Comparison of ENCODE assay signal across 18 cellular contexts in the genomic region with DNA sequence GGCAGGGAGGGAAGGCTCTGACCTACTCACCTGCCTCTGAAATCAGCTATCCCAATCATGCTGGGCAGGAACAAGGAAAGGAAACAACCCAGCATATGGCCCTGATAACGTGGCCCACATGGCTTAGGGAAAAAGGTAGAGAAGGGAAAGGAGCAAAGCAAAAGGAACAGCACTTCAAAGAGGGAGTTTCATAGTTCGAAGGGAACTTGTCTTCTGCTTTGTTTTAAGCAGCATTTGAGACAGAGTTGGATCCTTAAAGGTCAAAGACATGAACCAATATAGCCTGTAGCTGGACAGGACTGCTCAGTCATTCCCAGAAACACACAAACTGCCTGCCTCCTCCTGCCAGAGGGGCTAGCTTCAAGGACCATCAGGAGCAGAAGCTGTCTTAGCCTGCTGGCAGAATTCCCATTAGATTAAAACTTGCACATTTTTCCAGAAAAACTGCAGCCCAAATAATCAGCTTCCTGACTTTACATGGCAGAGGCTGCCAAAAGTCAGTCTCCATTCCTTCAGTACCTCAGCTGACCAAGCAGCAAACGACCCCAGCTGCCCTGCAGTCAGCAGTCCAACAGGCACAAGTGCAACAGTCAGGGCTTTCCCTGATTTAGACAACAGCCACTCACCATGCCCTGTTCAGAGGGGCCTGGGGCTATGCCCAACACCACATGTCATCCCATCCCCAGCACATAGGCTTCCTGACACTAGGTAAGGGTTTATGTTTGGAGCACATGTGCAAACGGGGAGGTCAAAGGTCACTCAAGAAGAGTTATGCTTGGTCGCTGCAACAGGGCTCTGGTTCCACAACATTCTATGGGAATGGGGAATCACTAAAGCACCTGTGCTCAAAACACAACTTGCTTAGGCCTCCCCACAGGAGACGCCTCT. TPM values are rescaled to one million over a fixed set of nuclear protein-coding genes. Genes with fewer than 3 reads are reported as not detected.
DNase-seq lines count a peak whose midpoint lies in the region; ATAC-seq and TF ChIP-seq lines count a peak whose summit lies in the region.
"Had no signal": no experiment of that assay in that cellular context is flagged by ENCODE, and none has a peak within 500 bp of the region (broad histone marks: within the 10 kb centered on the region; RNA-seq: fewer than 3 reads in every experiment).

No MANE protein-coding gene starts in this region.

- H3K27me3 Mint-ChIP-seq in chondrocyte (ENCODE audit: low read depth) = no peaks in the 10 kb centered on the region
- no peaks in the 10 kb centered on the region for H3K27me3 Mint-ChIP-seq in progenitor cell of endocrine pancreas

- no peaks in the 10 kb centered on the region for H3K27me3 ChIP-seq in heart right ventricle
- H3K27me3 ChIP-seq: suprapubic skin had no signal

- intact Hi-C loops in heart right ventricle (cut with DNase I) = loop anchor here in 1 of 10 donors (5.0 kb wide), 1 partner anchor 37 kb away; no protein-coding TSS in a partner anchor

- H3K4me3 ChIP-seq in heart right ventricle = no peak overlapping the region
- H3K4me3 ChIP-seq: suprapubic skin had no signal

- H3K4me3 Mint-ChIP-seq in chondrocyte (ENCODE audit: unreplicated experiment) (no peak overlapping the region), progenitor cell of endocrine pancreas (ENCODE audit: low read depth) (no peak overlapping the region)
- H3K4me3 Mint-ChIP-seq: nephron had no signal

- peaks cover 6% of the 10 kb centered on the region for H3K36me3 Mint-ChIP-seq in chondrocyte (ENCODE audit: low read depth)
- peaks cover 16% of the 10 kb centered on the region for H3K36me3 Mint-ChIP-seq in progenitor cell of endocrine pancreas (ENCODE audit: insufficient read depth)

- no peak for TF ChIP-seq CTCF in chondrocyte (IDR thresholded peaks at IDR 0.05)
- no peak for TF ChIP-seq CTCF in heart right ventricle (IDR thresholded peaks at IDR 0.05)
- no peak for TF ChIP-seq CTCF in progenitor cell of endocrine pancreas (IDR thresholded peaks at IDR 0.05; ENCODE audit: unreplicated experiment)

- 48 to 55% methylated on average over 6 of the region's 6 CpGs for WGBS in heart right ventricle, 2 donors

- no peaks in the 10 kb centered on the region for H3K9me3 Mint-ChIP-seq in chondrocyte (ENCODE audit: low read depth)
- H3K9me3 Mint-ChIP-seq in progenitor cell of endocrine pancreas (ENCODE audit: low read depth) = no peaks in the 10 kb centered on the region
- H3K9me3 Mint-ChIP-seq: nephron had no signal

- peaks cover 0 to 33% (median 13%) of the 10 kb centered on the region in 9 donors for H3K36me3 ChIP-seq in heart right ventricle

- no peaks in the 10 kb centered on the region for H3K9me3 ChIP-seq in heart right ventricle
- H3K9me3 ChIP-seq: suprapubic skin had no signal

- H3K4me1 Mint-ChIP-seq in chondrocyte (ENCODE audit: low read depth) (peaks cover 27% of the 10 kb centered on the region), progenitor cell of endocrine pancreas (ENCODE audit: low read depth) (peaks cover 1% of the 10 kb centered on the region)

- DNase-seq in EH (ENCODE audit: low read depth) (peak; percentile 23), chondrocyte (ENCODE audit: low spot score) (no peak), heart right ventricle (peak in 1 of 2 donors; percentile 14), progenitor cell of endocrine pancreas (ENCODE audit: low spot score, unreplicated experiment) (no peak), NCI-H146 (lab: John Stamatoyannopoulos, UW) (no peak), T1000 (lab: John Stamatoyannopoulos, UW) (no peak), mucosa of gallbladder (ENCODE audit: low spot score) (no peak)
- DNase-seq: activated CD4-positive, alpha-beta T cell treated with anti-CD3 and anti-CD28 coated beads for 4 hours; activated T-cell treated with anti-CD3 and anti-CD28 coated beads, Interleukin-2, amount 50 U/mL, for 48 hours; Calu3; H7; kidney glomerular epithelial cell; NCI-H1930; NCI-H524 treated with DMSO at 0.1 percent for 48 hours; T-helper 2 cell had no signal

- ATAC-seq in heart right ventricle (peak; percentile 43 to 62 (median 54)), HG03460 (IDR thresholded peaks at IDR 0.05; ENCODE audit: unreplicated experiment) (no peak)

- H3K27ac Mint-ChIP-seq in chondrocyte (ENCODE audit: unreplicated experiment) = peak overlapping the region; percentile 63
- H3K27ac Mint-ChIP-seq in progenitor cell of endocrine pancreas = peak overlapping the region; percentile 73

- peak overlapping the region in 6 of 10 donors; percentile 6 to 73 (median 36) for H3K27ac ChIP-seq in heart right ventricle
- H3K27ac ChIP-seq: suprapubic skin had no signal

- peaks cover 11 to 29% (median 21%) of the 10 kb centered on the region in 9 donors for H3K4me1 ChIP-seq in heart right ventricle

RNA-seq across cellular contexts. Expression of a gene that starts 32.5 kb away (rescaled TPM):
- total RNA-seq in chondrocyte (13.4 to 16.8 TPM (median 14.4 TPM) in 3 replicates), heart right ventricle (10 to 100 TPM; 11.1 to 21.6 (median 15.6) TPM), progenitor cell of endocrine pancreas (33.5 and 34.1 TPM in 2 replicates), mucosa of gallbladder (22.7 TPM)
- polyA plus RNA-seq in heart right ventricle = 1 to 10 TPM; 6.4 to 8.9 TPM

RNA-seq across cellular contexts. Expression of a gene that starts 32.9 kb away (rescaled TPM):
- 1.8 to 3.1 TPM (median 2.3 TPM) in 3 replicates for total RNA-seq in chondrocyte
- total RNA-seq in heart right ventricle = 1 to 10 TPM in 1 of 10 donors, under 1 TPM in 9; 0.15 to 1.1 (median 0.48) TPM
- polyA plus RNA-seq in heart right ventricle = 1 to 10 TPM in 1 of 2 donors, under 1 TPM in 1; 0.74 to 1.2 TPM
- total RNA-seq in progenitor cell of endocrine pancreas = 12.3 and 14.5 TPM in 2 replicates
- 4.1 TPM for total RNA-seq in mucosa of gallbladder

RNA-seq across cellular contexts. Expression of a gene that starts 54.7 kb away (rescaled TPM):
- total RNA-seq in chondrocyte = 14.4 to 22.4 TPM (median 16.3 TPM) in 3 replicates
- 10 to 100 TPM in 2 of 10 donors, 1 to 10 TPM in 8; 6.0 to 10.7 (median 8.2) TPM for total RNA-seq in heart right ventricle
- 10 to 100 TPM in 1 of 2 donors, 1 to 10 TPM in 1; 8.2 to 10.9 TPM for polyA plus RNA-seq in heart right ventricle
- 38.8 and 40.7 TPM in 2 replicates for total RNA-seq in progenitor cell of endocrine pancreas
- 25.9 TPM for total RNA-seq in mucosa of gallbladder
